27 cellular contexts compared by ENCODE assay signal in the genomic region with DNA sequence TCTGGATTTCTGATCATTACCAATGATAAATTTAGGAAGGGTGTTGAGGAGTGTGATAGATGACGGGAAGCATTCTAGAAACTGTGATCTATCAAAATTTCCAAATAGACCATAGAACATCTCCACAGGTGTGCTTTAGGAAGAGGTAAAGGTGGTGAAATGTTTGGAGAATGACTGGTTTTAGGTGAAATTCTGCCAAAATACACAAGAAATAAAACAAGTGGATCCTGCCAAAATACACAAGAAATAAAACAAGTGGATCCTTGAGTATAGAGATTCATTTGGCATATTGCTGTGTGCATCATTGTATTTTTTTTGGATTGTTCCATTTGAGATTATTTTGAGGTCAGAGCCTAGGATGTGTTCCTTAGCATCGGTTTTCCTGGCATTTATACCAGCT.
"Had no signal": no experiment of that assay in that cellular context is flagged by ENCODE, and none has a peak within 500 bp of the region (broad histone marks: within the 10 kb centered on the region; RNA-seq: fewer than 3 reads in every experiment).

No MANE protein-coding gene starts in this region.

- H3K9me3 ChIP-seq: ovary, psoas muscle, right lobe of liver, sigmoid colon, thoracic aorta, thyroid gland, upper lobe of left lung, vagina had no signal

- H3K27me3 ChIP-seq: neural progenitor cell, ovary, right lobe of liver, sigmoid colon, stomach, thyroid gland, tibial nerve, upper lobe of left lung, vagina had no signal

- H3K36me3 ChIP-seq: neural progenitor cell, ovary, right lobe of liver, sigmoid colon, stomach, thoracic aorta, thyroid gland, tibial nerve, upper lobe of left lung, vagina had no signal

- H3K36me3 Mint-ChIP-seq: neural progenitor cell; stimulated activated effector memory CD8-positive, alpha-beta T cell treated with anti-CD3 and anti-CD28 coated beads, Interleukin-12 subunit alpha, Interleukin-12 subunit beta, amount 100 ng/mL, for 72 hours; stimulated activated naive B cell treated with anti-CD40 and anti-IgM and Interleukin-4, amounts not matched to agents 10 μg/mL and 1 μg/mL and 100 μg/mL, for 72 hours had no signal

- H3K27ac Mint-ChIP-seq: nephron; progenitor cell of endocrine pancreas; stimulated activated effector memory CD8-positive, alpha-beta T cell treated with anti-CD3 and anti-CD28 coated beads, Interleukin-12 subunit alpha, Interleukin-12 subunit beta, amount 100 ng/mL, for 72 hours; stimulated activated naive B cell treated with anti-CD40 and anti-IgM and Interleukin-4, amounts not matched to agents 10 μg/mL and 1 μg/mL and 100 μg/mL, for 72 hours; stimulated activated naive CD8-positive, alpha-beta T cell treated with anti-CD3 and anti-CD28 coated beads, Interleukin-15, Interleukin-2, amounts not matched to agents 100 ng/mL and 50 ng/mL, for 24 hours had no signal

- H3K4me3 Mint-ChIP-seq: nephron; neural progenitor cell; stimulated activated effector memory CD8-positive, alpha-beta T cell treated with anti-CD3 and anti-CD28 coated beads, Interleukin-12 subunit alpha, Interleukin-12 subunit beta, amount 100 ng/mL, for 72 hours; stimulated activated naive B cell treated with anti-CD40 and anti-IgM and Interleukin-4, amounts not matched to agents 10 μg/mL and 1 μg/mL and 100 μg/mL, for 72 hours; stimulated activated naive CD8-positive, alpha-beta T cell treated with anti-CD3 and anti-CD28 coated beads, Interleukin-15, Interleukin-2, amounts not matched to agents 100 ng/mL and 50 ng/mL, for 24 hours had no signal

- ATAC-seq: psoas muscle; right cardiac atrium; stimulated activated effector memory CD8-positive, alpha-beta T cell treated with anti-CD3 and anti-CD28 coated beads, Interleukin-12 subunit alpha, Interleukin-12 subunit beta, amount 100 ng/mL, for 72 hours; stimulated activated naive B cell treated with anti-CD40 and anti-IgM and Interleukin-4, amounts not matched to agents 10 μg/mL and 1 μg/mL and 100 μg/mL, for 72 hours had no signal

- H3K4me1 ChIP-seq: neural progenitor cell, parathyroid adenoma, psoas muscle, right lobe of liver, sigmoid colon, stomach, thyroid gland, tibial nerve, upper lobe of left lung, vagina had no signal

- H3K4me1 Mint-ChIP-seq: nephron; neural progenitor cell; stimulated activated effector memory CD8-positive, alpha-beta T cell treated with anti-CD3 and anti-CD28 coated beads, Interleukin-12 subunit alpha, Interleukin-12 subunit beta, amount 100 ng/mL, for 72 hours; stimulated activated naive B cell treated with anti-CD40 and anti-IgM and Interleukin-4, amounts not matched to agents 10 μg/mL and 1 μg/mL and 100 μg/mL, for 72 hours had no signal

- H3K4me3 ChIP-seq: neural progenitor cell, ovary, psoas muscle, right lobe of liver, sigmoid colon, stomach, thoracic aorta, thyroid gland, tibial nerve, upper lobe of left lung, vagina had no signal

- DNase-seq: occipital lobe; ovary; posterior cingulate gyrus; psoas muscle; right cardiac atrium; right lobe of liver; sigmoid colon; small intestine; stimulated activated CD4-positive, alpha-beta T cell treated with anti-CD3 and anti-CD28 coated beads, Interleukin-15, amount 100 ng/mL, for 24 hours; stimulated activated CD4-positive, alpha-beta T cell treated with anti-CD3 and anti-CD28 coated beads, Interleukin-2, amount 100 ng/mL, for 24 hours; stimulated activated CD4-positive, alpha-beta T cell treated with anti-CD3 and anti-CD28 coated beads, Interleukin-2, amount 100 ng/mL, for 48 hours; stimulated activated CD4-positive, alpha-beta T cell treated with anti-CD3 and anti-CD28 coated beads, Interleukin-4, amount 100 ng/mL, for 24 hours; stimulated activated naive B cell treated with anti-CD40 and anti-IgM and Interleukin-4, amounts not matched to agents 10 μg/mL and 1 μg/mL and 100 μg/mL, for 72 hours; stimulated activated naive CD4-positive, alpha-beta T cell treated with Interleukin-2 at 50 U/mL for 16 hours; stomach; thyroid gland; trophoblast cell; upper lobe of left lung had no signal

- H3K27ac ChIP-seq: neural progenitor cell, ovary, parathyroid adenoma, psoas muscle, right lobe of liver, sigmoid colon, stomach, thoracic aorta, thyroid gland, tibial nerve, upper lobe of left lung, vagina had no signal

- H3K9me3 Mint-ChIP-seq: nephron, neural progenitor cell had no signal

- H3K27me3 Mint-ChIP-seq: progenitor cell of endocrine pancreas; stimulated activated naive B cell treated with anti-CD40 and anti-IgM and Interleukin-4, amounts not matched to agents 10 μg/mL and 1 μg/mL and 100 μg/mL, for 72 hours; stimulated activated naive CD8-positive, alpha-beta T cell treated with anti-CD3 and anti-CD28 coated beads, Interleukin-15, Interleukin-2, amounts not matched to agents 100 ng/mL and 50 ng/mL, for 24 hours had no signal
